Comparison of ENCODE assay signal across 8 cellular contexts in genomic region chr20:50191566-50192363, GRCh38. TPM values are rescaled to one million over a fixed set of nuclear protein-coding genes. Genes with fewer than 3 reads are reported as not detected.
DNase-seq lines count a peak whose midpoint lies in the region; ATAC-seq and TF ChIP-seq lines count a peak whose summit lies in the region.

No MANE protein-coding gene starts in this region.

- H3K27ac Mint-ChIP-seq in naive thymus-derived CD8-positive, alpha-beta T cell = peak overlapping the region; percentile 92 to 99 (median 96)

- TF ChIP-seq CTCF in GM12874 (IDR thresholded peaks at IDR 0.05; ENCODE audit: insufficient read depth, low read depth, low read length) (peak; percentile 40; the same call in 1 of the 2 replicates), epithelial cell of proximal tubule (conservative IDR thresholded peaks at IDR 0.05; ENCODE audit: low read depth, low read length) (peak; percentile 22)

- no peaks in the 10 kb centered on the region for H3K9me3 Mint-ChIP-seq in naive thymus-derived CD8-positive, alpha-beta T cell

- peaks cover 18 to 40% (median 28%) of the 10 kb centered on the region in 4 donors for H3K4me1 Mint-ChIP-seq in naive thymus-derived CD8-positive, alpha-beta T cell

- H3K27ac ChIP-seq in temporal lobe (ENCODE audit: low read depth, low read length) = peak overlapping the region; percentile 70

- ATAC-seq in HG02642 (IDR thresholded peaks at IDR 0.05; ENCODE audit: poor library complexity, unreplicated experiment) = peak; percentile 30
- peak; percentile 46 to 57 for ATAC-seq in naive thymus-derived CD8-positive, alpha-beta T cell

- H3K36me3 Mint-ChIP-seq in naive thymus-derived CD8-positive, alpha-beta T cell = peaks cover 0 to 2% (median 0%) of the 10 kb centered on the region in 3 donors

- peak; percentile 49 to 87 for DNase-seq in NCI-H526 (lab: John Stamatoyannopoulos, UW)
- DNase-seq in activated CD8-positive, alpha-beta memory T cell treated with anti-CD3 and anti-CD28 coated beads, Interleukin-2, amount 50 U/mL, for 4 hours = peak; percentile 65
- no peak for DNase-seq in epithelial cell of proximal tubule (ENCODE audit: low read depth)
- DNase-seq in naive thymus-derived CD8-positive, alpha-beta T cell = peak; percentile 29 to 73 (median 60)
- DNase-seq in cortex of kidney (lab: John Stamatoyannopoulos, UW) = no peak

- H3K4me3 Mint-ChIP-seq in naive thymus-derived CD8-positive, alpha-beta T cell = peak overlapping the region; percentile 81 to 99 (median 96)

- peak overlapping the region; percentile 84 for H3K4me3 ChIP-seq in epithelial cell of proximal tubule (ENCODE audit: low read depth, low read length)

- no peaks in the 10 kb centered on the region for H3K27me3 Mint-ChIP-seq in naive thymus-derived CD8-positive, alpha-beta T cell

- POLR2A ChIA-PET in naive thymus-derived CD8-positive, alpha-beta T cell (lab: Charles Lee) = interaction anchor here (0.5 to 2.6 kb wide), 18 partner anchors 8 to 599 kb away, joined by 3 to 19 read pairs (median 4); partner anchors contain the start of genes PEDS1, PTPN1 and UBE2V1

RNA-seq across cellular contexts. Expression of gene CEBPB, which starts 1.1 kb away (rescaled TPM):
- 24.9 and 27.1 TPM in 2 replicates for total RNA-seq in epithelial cell of proximal tubule
- 10 to 100 TPM; 47.1 to 49.0 TPM for total RNA-seq in naive thymus-derived CD8-positive, alpha-beta T cell
- 10 to 100 TPM; 13.1 to 17.9 (median 14.7) TPM for polyA plus RNA-seq in naive thymus-derived CD8-positive, alpha-beta T cell
- total RNA-seq in temporal lobe = 2.0 TPM

RNA-seq across cellular contexts. Expression of gene PEDS1, which starts 38.2 kb away (rescaled TPM):
- total RNA-seq in epithelial cell of proximal tubule (43.2 and 46.6 TPM in 2 replicates), temporal lobe (6.6 TPM)
- total RNA-seq in naive thymus-derived CD8-positive, alpha-beta T cell = 10 to 100 TPM; 15.8 to 17.1 TPM
- 10 to 100 TPM; 13.0 to 30.2 (median 14.4) TPM for polyA plus RNA-seq in naive thymus-derived CD8-positive, alpha-beta T cell

Comparison
In these comparisons a context has a peak if more than half of its experiments do, and no peak if none do; other contexts are left out.
1. DNase-seq: peak in NCI-H526 (2 of 2), activated CD8-positive, alpha-beta memory T cell treated with anti-CD3 and anti-CD28 coated beads, Interleukin-2, amount 50 U/mL, for 4 hours (single experiment) and naive thymus-derived CD8-positive, alpha-beta T cell (10 of 10); none in epithelial cell of proximal tubule (single experiment) and cortex of kidney (single experiment).